8 cellular contexts compared by ENCODE assay signal in the genomic region with DNA sequence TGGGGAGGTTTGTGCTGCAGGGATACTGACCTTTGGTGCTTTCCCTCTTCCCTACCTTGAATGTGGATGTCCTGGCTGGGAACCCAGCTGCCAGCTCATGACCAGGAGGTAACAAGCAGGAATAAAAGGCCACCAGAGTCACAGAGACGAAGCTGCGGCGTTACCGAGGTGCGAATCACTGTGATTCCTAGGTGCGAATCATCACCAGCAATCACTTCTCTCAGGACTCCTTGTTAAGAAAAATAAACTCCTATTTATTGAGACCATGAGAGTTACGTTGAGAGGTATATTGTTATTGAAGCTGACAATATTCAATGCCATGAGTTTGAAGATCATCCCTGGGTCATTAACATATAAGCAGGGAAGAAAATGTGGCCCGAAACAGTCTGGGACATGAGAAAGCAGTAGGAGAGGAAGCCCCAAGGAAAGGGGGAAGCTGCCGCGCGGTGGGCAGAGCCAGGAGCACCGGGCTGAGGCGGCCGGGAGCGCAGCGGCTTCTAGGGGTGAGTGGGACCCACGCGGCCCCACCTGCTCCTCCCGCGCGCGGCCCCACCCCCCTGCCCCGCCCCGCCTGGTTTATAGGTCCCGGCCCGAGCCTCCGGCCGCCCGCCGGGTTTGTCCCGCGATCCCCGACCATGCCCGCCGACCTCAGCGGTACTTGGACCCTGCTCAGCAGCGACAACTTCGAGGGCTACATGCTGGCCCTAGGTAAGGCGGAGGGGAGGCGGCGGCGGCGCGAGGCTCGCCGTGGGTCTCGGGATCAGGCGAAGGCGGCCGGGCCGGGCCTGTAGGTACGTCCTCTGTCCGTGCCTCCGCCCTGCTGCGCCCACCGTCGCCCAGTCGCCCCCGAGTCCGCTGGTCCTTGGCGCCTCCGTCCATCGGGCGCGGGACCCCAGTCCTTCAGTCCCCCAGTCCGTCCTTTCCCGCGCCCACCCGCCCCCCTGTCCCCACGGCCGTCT. TPM values are rescaled to one million over a fixed set of nuclear protein-coding genes. Genes with fewer than 3 reads are reported as not detected.
DNase-seq lines count a peak whose midpoint lies in the region; ATAC-seq and TF ChIP-seq lines count a peak whose summit lies in the region.

A gene (plus strand): TSS at position 605 of the 959 bp plus-strand sequence. CDS start 31 bp downstream, at position 636.

- DNase-seq in activated CD4-positive, alpha-beta T cell treated with anti-CD3 and anti-CD28 coated beads for 36 hours, result peak; percentile 19
- DNase-seq in activated CD4-positive, alpha-beta T cell treated with anti-CD3 and anti-CD28 coated beads, Interleukin-2, amount 50 U/mL, for 4 hours, result no peak
- DNase-seq in activated CD4-positive, alpha-beta T cell treated with anti-CD3 and anti-CD28 coated beads, Interleukin-2, amount 50 U/mL, for 1 hour, result peak; percentile 7
- no peak for DNase-seq in esophagus squamous epithelium (lab: John Stamatoyannopoulos, UW)
- no peak for DNase-seq in natural killer cell treated with Interleukin-12 subunit alpha and Interleukin-12 subunit beta and Interleukin-15 and Interleukin-18, amount 100 ng/mL, for 72 hours (ENCODE audit: low spot score)
- DNase-seq in NCI-H2029 (lab: John Stamatoyannopoulos, UW), result no peak

- 15 to 17% methylated on average over 20 to 22 of the region's 71 CpGs for WGBS in esophagus squamous epithelium, 2 donors

- peaks cover 0 to 24% (median 0%) of the 10 kb centered on the region in 4 donors for H3K27me3 ChIP-seq in esophagus squamous epithelium

- H3K36me3 Mint-ChIP-seq in activated CD4-positive, alpha-beta T cell treated with anti-CD3 and anti-CD28 coated beads for 36 hours (ENCODE audit: low read depth), result no peaks in the 10 kb centered on the region
- H3K36me3 Mint-ChIP-seq in natural killer cell treated with Interleukin-12 subunit alpha and Interleukin-12 subunit beta and Interleukin-15 and Interleukin-18, amount 100 ng/mL, for 72 hours, result no peaks in the 10 kb centered on the region

- H3K9me3 Mint-ChIP-seq in activated CD4-positive, alpha-beta T cell treated with anti-CD3 and anti-CD28 coated beads for 36 hours (ENCODE audit: low read depth), result no peaks in the 10 kb centered on the region
- no peaks in the 10 kb centered on the region for H3K9me3 Mint-ChIP-seq in natural killer cell treated with Interleukin-12 subunit alpha and Interleukin-12 subunit beta and Interleukin-15 and Interleukin-18, amount 100 ng/mL, for 72 hours

- intact Hi-C loops in activated CD4-positive, alpha-beta T cell treated with anti-CD3 and anti-CD28 coated beads for 36 hours (cut with DNase I, micrococcal nuclease), result no loop called here
- intact Hi-C loops in esophagus squamous epithelium (cut with DNase I), result no loop called here

- ATAC-seq in activated CD4-positive, alpha-beta T cell treated with anti-CD3 and anti-CD28 coated beads for 36 hours, result peak; percentile 33
- ATAC-seq in natural killer cell treated with Interleukin-12 subunit alpha and Interleukin-12 subunit beta and Interleukin-15 and Interleukin-18, amount 100 ng/mL, for 72 hours, result peak; percentile 41 to 52
- ATAC-seq in GM19324 (IDR thresholded peaks at IDR 0.05; ENCODE audit: low FRiP score, unreplicated experiment) (no peak), HG02763 (IDR thresholded peaks at IDR 0.05; ENCODE audit: unreplicated experiment) (no peak)

- no peak within 1 kb of the TSS for H3K27ac Mint-ChIP-seq in activated CD4-positive, alpha-beta T cell treated with anti-CD3 and anti-CD28 coated beads for 36 hours
- no peak within 1 kb of the TSS for H3K27ac Mint-ChIP-seq in natural killer cell treated with Interleukin-12 subunit alpha and Interleukin-12 subunit beta and Interleukin-15 and Interleukin-18, amount 100 ng/mL, for 72 hours

- peak within 1 kb of the TSS in 3 of 4 donors; percentile 46 to 61 (median 52) for H3K27ac ChIP-seq in esophagus squamous epithelium

- no peaks in the 10 kb centered on the region for H3K36me3 ChIP-seq in esophagus squamous epithelium

- TF ChIP-seq CTCF in esophagus squamous epithelium (IDR thresholded peaks at IDR 0.05), result no peak

- peak within 1 kb of the TSS; percentile 60 to 75 (median 68) for H3K4me3 ChIP-seq in esophagus squamous epithelium

- peaks cover 6 to 19% (median 12%) of the 10 kb centered on the region in 3 donors for H3K4me1 ChIP-seq in esophagus squamous epithelium

- H3K9me3 ChIP-seq in esophagus squamous epithelium, result no peaks in the 10 kb centered on the region

- H3K27me3 Mint-ChIP-seq in activated CD4-positive, alpha-beta T cell treated with anti-CD3 and anti-CD28 coated beads for 36 hours, result peaks cover 27% of the 10 kb centered on the region
- peaks cover 23 to 35% of the 10 kb centered on the region in 2 donors for H3K27me3 Mint-ChIP-seq in natural killer cell treated with Interleukin-12 subunit alpha and Interleukin-12 subunit beta and Interleukin-15 and Interleukin-18, amount 100 ng/mL, for 72 hours

- H3K4me3 Mint-ChIP-seq in activated CD4-positive, alpha-beta T cell treated with anti-CD3 and anti-CD28 coated beads for 36 hours, result peak within 1 kb of the TSS; percentile 65
- peak within 1 kb of the TSS; percentile 72 for H3K4me3 Mint-ChIP-seq in natural killer cell treated with Interleukin-12 subunit alpha and Interleukin-12 subunit beta and Interleukin-15 and Interleukin-18, amount 100 ng/mL, for 72 hours

- CTCF ChIA-PET in activated CD4-positive, alpha-beta T cell treated with anti-CD3 and anti-CD28 coated beads for 36 hours (lab: Charles Lee), result interaction anchor here (0.6 kb wide), 1 partner anchor 49 kb away, joined by 3 read pairs; no protein-coding TSS in a partner anchor

- TF ChIP-seq POLR2A in esophagus squamous epithelium (IDR thresholded peaks at IDR 0.05), result no peak

- POLR2A ChIA-PET in activated CD4-positive, alpha-beta T cell treated with anti-CD3 and anti-CD28 coated beads for 36 hours (lab: Charles Lee), result no interaction called here

- H3K4me1 Mint-ChIP-seq in activated CD4-positive, alpha-beta T cell treated with anti-CD3 and anti-CD28 coated beads for 36 hours, result peaks cover 4% of the 10 kb centered on the region
- peaks cover 5 to 8% of the 10 kb centered on the region in 2 donors for H3K4me1 Mint-ChIP-seq in natural killer cell treated with Interleukin-12 subunit alpha and Interleukin-12 subunit beta and Interleukin-15 and Interleukin-18, amount 100 ng/mL, for 72 hours (ENCODE audit: low read depth in 2 of 2)

RNA-seq across cellular contexts. Expression of the gene that starts here (rescaled TPM):
- total RNA-seq in activated CD4-positive, alpha-beta T cell treated with anti-CD3 and anti-CD28 coated beads for 36 hours, result not detected
- 10 to 100 TPM; 10.4 to 29.2 (median 21.3) TPM for total RNA-seq in esophagus squamous epithelium
- not detected for total RNA-seq in natural killer cell treated with Interleukin-12 subunit alpha and Interleukin-12 subunit beta and Interleukin-15 and Interleukin-18, amount 100 ng/mL, for 72 hours

Comparison
In these comparisons a context has a peak if more than half of its experiments do, and no peak if none do; other contexts are left out.
1. RNA of the gene that starts here (total RNA-seq): 10.4 to 29.2 TPM in esophagus squamous epithelium; not detected in activated CD4-positive, alpha-beta T cell treated with anti-CD3 and anti-CD28 coated beads for 36 hours and not detected in natural killer cell treated with Interleukin-12 subunit alpha and Interleukin-12 subunit beta and Interleukin-15 and Interleukin-18, amount 100 ng/mL, for 72 hours; every median in the first group is over 10 times any median in the second.
2. Peak in DNase-seq and ATAC-seq in activated CD4-positive, alpha-beta T cell treated with anti-CD3 and anti-CD28 coated beads for 36 hours; RNA of the gene not detected or under 1 TPM.
3. Peak in ATAC-seq in natural killer cell treated with Interleukin-12 subunit alpha and Interleukin-12 subunit beta and Interleukin-15 and Interleukin-18, amount 100 ng/mL, for 72 hours; RNA of the gene not detected or under 1 TPM.